ENCODE assay signal across 23 cellular contexts in genomic region chr19:33484226-33484774, GRCh38.
"Had no signal": no experiment of that assay in that cellular context is flagged by ENCODE, and none has a peak within 500 bp of the region (broad histone marks: within the 10 kb centered on the region; RNA-seq: fewer than 3 reads in every experiment).

No MANE protein-coding gene starts in this region.

- H3K9me3 ChIP-seq: prostate gland, testis had no signal

- H3K27ac ChIP-seq: breast epithelium, esophagus muscularis mucosa, prostate gland, right atrium auricular region, skin epidermis, testis, upper lobe of left lung had no signal

- FAIRE-seq: astrocyte, endothelial cell of umbilical vein had no signal

- H3K36me3 ChIP-seq: breast epithelium, prostate gland had no signal

- DNase-seq: activated CD4-positive, alpha-beta memory T cell treated with anti-CD3 and anti-CD28 coated beads, Interleukin-2, amount 10 ng/mL, durations not matched to agents 7 days and 5 days; activated CD4-positive, alpha-beta T cell treated with anti-CD3 and anti-CD28 coated beads for 48 hours; activated CD4-positive, CD25-positive, alpha-beta regulatory T cell; activated CD8-positive, alpha-beta memory T cell treated with anti-CD3 and anti-CD28 coated beads, Interleukin-2, amount 10 ng/mL, durations not matched to agents 7 days and 5 days; activated gamma-delta T cell; activated T-cell treated with anti-CD3 and anti-CD28 coated beads, Interleukin-2, amount 50 U/mL, for 1 hour; effector CD8-positive, alpha-beta T cell; stimulated activated CD4-positive, alpha-beta T cell treated with anti-CD3 and anti-CD28 coated beads, Interleukin-15, amount 100 ng/mL, for 24 hours; stimulated activated CD4-positive, alpha-beta T cell treated with anti-CD3 and anti-CD28 coated beads, Interleukin-2, amount 100 ng/mL, for 48 hours; T-helper 1 cell; T-helper 9 cell; testis; upper lobe of left lung had no signal

- H3K4me3 ChIP-seq: breast epithelium, esophagus muscularis mucosa, lung, prostate gland, right atrium auricular region, skin epidermis, testis, upper lobe of left lung had no signal

- H3K4me1 ChIP-seq: breast epithelium, esophagus muscularis mucosa, prostate gland, testis, upper lobe of left lung had no signal

- ATAC-seq: activated CD8-positive, alpha-beta memory T cell treated with anti-CD3 and anti-CD28 coated beads, Interleukin-2, amount 10 ng/mL, durations not matched to agents 7 days and 5 days; natural killer cell treated with Interleukin-12 subunit alpha and Interleukin-12 subunit beta and Interleukin-15 and Interleukin-18, amount 100 ng/mL, for 72 hours; SK-N-SH treated with all-trans-retinoic acid at 6 μM for 48 hours had no signal

- H3K27me3 ChIP-seq: breast epithelium, esophagus muscularis mucosa, right atrium auricular region, testis, upper lobe of left lung had no signal
